In the genomic region with DNA sequence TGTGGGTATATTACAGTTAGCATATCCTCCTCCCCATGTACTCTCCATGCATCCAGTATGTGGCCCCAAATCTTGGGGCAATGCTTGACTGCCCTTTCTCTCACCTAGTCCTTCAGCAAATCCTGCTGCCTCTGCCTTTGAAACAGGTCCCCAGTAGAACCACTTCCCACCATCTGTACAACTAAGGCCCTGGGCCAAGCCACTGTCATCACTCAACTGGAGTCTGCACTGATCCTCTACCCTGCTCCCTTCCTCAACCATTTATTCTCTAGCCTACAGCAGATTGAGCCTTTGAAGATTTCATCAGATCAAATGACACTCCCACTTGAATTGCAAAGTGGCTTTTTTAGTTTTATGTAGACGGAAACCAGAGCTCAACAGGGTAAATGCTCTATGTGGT, we compare ENCODE assay signal across 18 cellular contexts.
DNase-seq lines count a peak whose midpoint lies in the region.
"Had no signal": no experiment of that assay in that cellular context is flagged by ENCODE, and none has a peak within 500 bp of the region (broad histone marks: within the 10 kb centered on the region; RNA-seq: fewer than 3 reads in every experiment).

No MANE protein-coding gene starts in this region.

- H3K9ac ChIP-seq in BLaER1 treated with 17β-estradiol and CSF1 and Interleukin-3, amounts not matched to agents 10 nM and 100 nM = no peak overlapping the region

- no peaks in the 10 kb centered on the region for H3K27me3 ChIP-seq in BLaER1 treated with 17β-estradiol and CSF1 and Interleukin-3, amounts not matched to agents 10 nM and 100 nM

- H3K4me2 ChIP-seq in BLaER1 treated with 17β-estradiol and CSF1 and Interleukin-3, amounts not matched to agents 10 nM and 100 nM = peak overlapping the region in 7 of 11 experiments; percentile 12 to 41 (median 28); a peak in 7 of 22 replicates

- H4K20me1 ChIP-seq in BLaER1 treated with 17β-estradiol and CSF1 and Interleukin-3, amounts not matched to agents 10 nM and 100 nM = no peaks in the 10 kb centered on the region

- H3K27ac ChIP-seq in BLaER1 treated with 17β-estradiol and CSF1 and Interleukin-3, amounts not matched to agents 10 nM and 100 nM = peak overlapping the region in 1 of 11 experiments; percentile 4; a peak in 1 of 22 replicates
- H3K27ac ChIP-seq: RWPE1, SJCRH30 had no signal

- H3K36me3 ChIP-seq in BLaER1 treated with 17β-estradiol and CSF1 and Interleukin-3, amounts not matched to agents 10 nM and 100 nM = no peaks in the 10 kb centered on the region
- H3K36me3 ChIP-seq: SJCRH30 had no signal

- DNase-seq in DMS79 (lab: John Stamatoyannopoulos, UW) (peak; percentile 62), NCI-H2029 treated with DMSO at 0.1 percent for 48 hours (lab: John Stamatoyannopoulos, UW) (peak; percentile 69), NCI-H510A treated with DMSO at 0.1 percent for 48 hours (lab: John Stamatoyannopoulos, UW) (peak; percentile 88), NCI-H748 treated with DMSO at 0.1 percent for 48 hours (lab: John Stamatoyannopoulos, UW) (no peak), CD1c-positive myeloid dendritic cell (ENCODE audit: extremely low spot score) (no peak), OCI-M2 (lab: John Stamatoyannopoulos, UW; ENCODE audit: unreplicated experiment) (no peak)
- DNase-seq: Calu3; CD4-positive, alpha-beta memory T cell; GOT3; KBM-7; NCI-H1048; NCI-H1930; NCI-H526; OCI-M1; SJCRH30; T-helper 17 cell had no signal

- H3K9me3 ChIP-seq in BLaER1 treated with 17β-estradiol and CSF1 and Interleukin-3, amounts not matched to agents 10 nM and 100 nM (replicated peaks in 1 of 11) = peaks cover 18 to 35% (median 26%) of the 10 kb centered on the region in 11 experiments
- H3K9me3 ChIP-seq: SJCRH30 had no signal

- no peak overlapping the region for H3K4me3 ChIP-seq in BLaER1 treated with 17β-estradiol and CSF1 and Interleukin-3, amounts not matched to agents 10 nM and 100 nM
- H3K4me3 ChIP-seq: SJCRH30 had no signal

- peaks cover 0 to 15% (median 10%) of the 10 kb centered on the region in 10 experiments; a peak in 13 of 20 replicates for H3K4me1 ChIP-seq in BLaER1 treated with 17β-estradiol and CSF1 and Interleukin-3, amounts not matched to agents 10 nM and 100 nM
- H3K4me1 ChIP-seq: SJCRH30 had no signal

Comparison
In these comparisons a context has a peak if more than half of its experiments do, and no peak if none do; other contexts are left out.
1. DNase-seq: peak in DMS79 (single experiment), NCI-H2029 treated with DMSO at 0.1 percent for 48 hours (single experiment) and NCI-H510A treated with DMSO at 0.1 percent for 48 hours (single experiment); none in NCI-H748 treated with DMSO at 0.1 percent for 48 hours (single experiment), CD1c-positive myeloid dendritic cell (single experiment) and OCI-M2 (single experiment).